Comparison of ENCODE assay signal across 9 cellular contexts in the genomic region with DNA sequence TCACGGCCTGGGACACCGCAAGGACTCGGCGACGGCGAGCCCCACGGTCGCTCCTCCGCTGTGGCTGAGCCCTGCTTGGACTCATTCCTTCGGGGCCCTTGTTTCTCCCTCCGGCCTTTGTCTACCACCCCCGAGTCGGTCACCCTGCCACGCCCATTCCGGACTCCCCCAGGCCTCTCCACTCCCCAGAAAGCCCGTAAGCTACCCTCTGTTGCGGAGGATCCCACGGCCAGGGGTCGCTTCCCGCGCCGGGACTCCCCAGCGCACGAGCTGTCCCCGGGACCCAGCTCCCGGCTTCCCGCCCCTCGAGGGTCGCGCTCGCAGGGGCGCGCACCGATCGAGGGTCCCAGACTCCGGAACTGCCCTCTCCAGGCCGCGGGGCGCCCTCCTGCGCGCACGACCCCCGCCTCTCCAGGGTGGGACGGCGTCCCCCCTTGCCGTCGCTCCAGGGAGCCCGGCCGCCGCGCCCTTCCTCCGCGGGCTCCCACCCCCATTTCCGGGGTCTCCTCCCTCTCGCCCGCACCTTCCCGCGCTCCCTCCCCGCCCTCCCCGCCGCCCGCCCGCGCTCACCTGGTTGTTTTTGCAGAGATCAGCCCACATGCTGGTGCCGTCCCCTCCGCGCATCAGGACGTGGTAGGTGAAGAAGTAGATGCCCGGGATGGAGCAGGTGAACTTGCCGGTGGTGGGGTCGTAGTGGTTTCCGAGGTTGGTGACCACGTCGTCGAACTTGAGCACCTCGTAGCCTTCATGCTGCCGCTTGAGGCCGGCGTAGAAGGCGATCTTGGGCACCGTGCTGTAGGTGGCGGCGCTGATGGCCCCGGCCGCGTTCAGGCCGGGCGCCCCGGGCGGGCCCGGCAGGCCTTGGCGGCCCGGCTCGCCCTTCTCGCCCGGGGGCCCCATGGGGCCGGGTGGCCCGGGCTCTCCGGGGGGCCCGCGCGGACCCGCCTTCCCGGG. TPM values are rescaled to one million over a fixed set of nuclear protein-coding genes. Genes with fewer than 3 reads are reported as not detected.
DNase-seq lines count a peak whose midpoint lies in the region; ATAC-seq and TF ChIP-seq lines count a peak whose summit lies in the region.
"Had no signal": no experiment of that assay in that cellular context is flagged by ENCODE, and none has a peak within 500 bp of the region (broad histone marks: within the 10 kb centered on the region; RNA-seq: fewer than 3 reads in every experiment).

No MANE protein-coding gene starts in this region.

- no peak overlapping the region for H3K9ac ChIP-seq in SK-N-SH

- peak overlapping the region in 1 of 2 experiments; percentile 41; a peak in 1 of 4 replicates for H3K4me3 ChIP-seq in SK-N-SH (ENCODE audit: low read depth in 2 of 2, low read length in 1 of 2)

- H3K9me3 ChIP-seq in SK-N-SH = no peaks in the 10 kb centered on the region

- no peaks in the 10 kb centered on the region for H4K20me1 ChIP-seq in SK-N-SH (ENCODE audit: insufficient read depth)

- no peak overlapping the region; the same call in 1 of the 2 replicates for H2AFZ ChIP-seq in SK-N-SH (ENCODE audit: low read depth)

- peaks cover 10% of the 10 kb centered on the region for H3K4me1 Mint-ChIP-seq in activated CD4-positive, alpha-beta memory T cell treated with anti-CD3 and anti-CD28 coated beads for 36 hours (ENCODE audit: low read depth)
- H3K4me1 Mint-ChIP-seq in immature natural killer cell (peaks cover 16 to 19% of the 10 kb centered on the region in 2 donors), type B pancreatic cell (ENCODE audit: unreplicated experiment) (peaks cover 8% of the 10 kb centered on the region)

- TF ChIP-seq CTCF in SK-N-SH (IDR thresholded peaks at IDR 0.05) (no peak), type B pancreatic cell (conservative IDR thresholded peaks at IDR 0.05) (no peak)

- intact Hi-C loops in activated CD4-positive, alpha-beta memory T cell treated with anti-CD3 and anti-CD28 coated beads for 36 hours (cut with micrococcal nuclease) = loop anchor here (10.0 kb wide), 1 partner anchor 255 kb away; no protein-coding TSS in a partner anchor

- no peak overlapping the region for H3K27ac Mint-ChIP-seq in activated CD4-positive, alpha-beta memory T cell treated with anti-CD3 and anti-CD28 coated beads for 36 hours
- H3K27ac Mint-ChIP-seq in immature natural killer cell (peak overlapping the region in 1 of 6 donors; percentile 73), type B pancreatic cell (peak overlapping the region; percentile 53)

- CTCF ChIA-PET in SK-N-SH (lab: Yijun Ruan, JAX) = interaction anchor here (0.6 to 2.1 kb wide), 4 partner anchors 14 to 618 kb away, joined by 3 to 13 read pairs (median 3); no protein-coding TSS in a partner anchor
- CTCF ChIA-PET in activated CD4-positive, alpha-beta memory T cell treated with anti-CD3 and anti-CD28 coated beads for 36 hours (lab: Charles Lee) = interaction anchor here (1.2 kb wide), 1 partner anchor 83 kb away, joined by 3 read pairs; a partner anchor contains a TSS

- H3K4me1 ChIP-seq in SK-N-SH (ENCODE audit: control insufficient read depth in 1 of 2, insufficient read depth in 2 of 2, low read depth in 1 of 2, low read length in 1 of 2) = peaks cover 0 to 3% of the 10 kb centered on the region in 2 experiments; a peak in 1 of 4 replicates

- H3K79me2 ChIP-seq in SK-N-SH (ENCODE audit: insufficient read depth) = no peaks in the 10 kb centered on the region

- peak; percentile 54 for DNase-seq in SK-N-SH
- peak; percentile 34 for DNase-seq in activated CD4-positive, alpha-beta memory T cell treated with anti-CD3 and anti-CD28 coated beads for 36 hours
- DNase-seq in immature natural killer cell = peak in 2 of 3 donors; percentile 2 to 3
- DNase-seq in type B pancreatic cell (ENCODE audit: extremely low spot score, unreplicated experiment) = no peak
- DNase-seq in DMS79 treated with DMSO at 0.1 percent for 48 hours (lab: John Stamatoyannopoulos, UW) = no peak
- DNase-seq in HPDE6-E6E7 (ENCODE audit: extremely low spot score) = no peak

- H3K9me3 Mint-ChIP-seq in activated CD4-positive, alpha-beta memory T cell treated with anti-CD3 and anti-CD28 coated beads for 36 hours = no peaks in the 10 kb centered on the region
- H3K9me3 Mint-ChIP-seq in immature natural killer cell (no peaks in the 10 kb centered on the region), type B pancreatic cell (no peaks in the 10 kb centered on the region)

- H3K4me2 ChIP-seq in SK-N-SH = no peak overlapping the region

- WGBS in SK-N-SH (ENCODE audit: low lambda C conversion rate) = 66% methylated on average over 65 of the region's 104 CpGs

- TF ChIP-seq EP300 in SK-N-SH (IDR thresholded peaks at IDR 0.05; ENCODE audit: borderline replicate concordance in 1 of 2, low read depth in 1 of 2, low read length in 1 of 2) = no peak

- no peak for TF ChIP-seq RAD21 in SK-N-SH (IDR thresholded peaks at IDR 0.05; ENCODE audit: low read length)

- no peaks in the 10 kb centered on the region for H3K36me3 ChIP-seq in SK-N-SH (replicated peaks in 1 of 2; ENCODE audit: control insufficient read depth in 1 of 2, insufficient read depth in 2 of 2, low read length in 1 of 2)

- no peaks in the 10 kb centered on the region for H3K9me2 ChIP-seq in SK-N-SH

- no peaks in the 10 kb centered on the region for H3F3A ChIP-seq in SK-N-SH (replicated peaks; ENCODE audit: insufficient read depth)

- POLR2A ChIA-PET in SK-N-SH (lab: Yijun Ruan, JAX) = no interaction called here
- POLR2A ChIA-PET in activated CD4-positive, alpha-beta memory T cell treated with anti-CD3 and anti-CD28 coated beads for 36 hours (lab: Charles Lee) = no interaction called here

- peaks cover 19% of the 10 kb centered on the region for H3K27me3 ChIP-seq in SK-N-SH (ENCODE audit: insufficient read depth)

- peak overlapping the region; percentile 72 for H3K4me3 Mint-ChIP-seq in activated CD4-positive, alpha-beta memory T cell treated with anti-CD3 and anti-CD28 coated beads for 36 hours
- H3K4me3 Mint-ChIP-seq in immature natural killer cell (peak overlapping the region; percentile 79 to 90 (median 82)), type B pancreatic cell (peak overlapping the region; percentile 87)

- H3K27ac ChIP-seq in SK-N-SH (ENCODE audit: low read depth in 2 of 2, low read length in 1 of 2) = no peak overlapping the region

- ATAC-seq in SK-N-SH treated with all-trans-retinoic acid at 6 μM for 48 hours (no peak; the same call in 2 of the 3 replicates), HG02610 (IDR thresholded peaks at IDR 0.05; ENCODE audit: unreplicated experiment) (peak; percentile 42)

- H3K36me3 Mint-ChIP-seq in activated CD4-positive, alpha-beta memory T cell treated with anti-CD3 and anti-CD28 coated beads for 36 hours = peaks cover 4% of the 10 kb centered on the region
- H3K36me3 Mint-ChIP-seq in immature natural killer cell (peaks cover 0 to 11% (median 3%) of the 10 kb centered on the region in 3 donors), type B pancreatic cell (peaks cover 3% of the 10 kb centered on the region)

- peaks cover 27% of the 10 kb centered on the region for H3K27me3 Mint-ChIP-seq in activated CD4-positive, alpha-beta memory T cell treated with anti-CD3 and anti-CD28 coated beads for 36 hours
- H3K27me3 Mint-ChIP-seq in immature natural killer cell (ENCODE audit: low read depth in 3 of 3) = peaks cover 4 to 10% (median 8%) of the 10 kb centered on the region in 3 donors
- peaks cover 77% of the 10 kb centered on the region for H3K27me3 Mint-ChIP-seq in type B pancreatic cell

TF ChIP-seq in SK-N-SH, 30 proteins besides CTCF, POLR2A, EP300 and RAD21 (continues in another document):
- TF ChIP-seq, protein P1, sequence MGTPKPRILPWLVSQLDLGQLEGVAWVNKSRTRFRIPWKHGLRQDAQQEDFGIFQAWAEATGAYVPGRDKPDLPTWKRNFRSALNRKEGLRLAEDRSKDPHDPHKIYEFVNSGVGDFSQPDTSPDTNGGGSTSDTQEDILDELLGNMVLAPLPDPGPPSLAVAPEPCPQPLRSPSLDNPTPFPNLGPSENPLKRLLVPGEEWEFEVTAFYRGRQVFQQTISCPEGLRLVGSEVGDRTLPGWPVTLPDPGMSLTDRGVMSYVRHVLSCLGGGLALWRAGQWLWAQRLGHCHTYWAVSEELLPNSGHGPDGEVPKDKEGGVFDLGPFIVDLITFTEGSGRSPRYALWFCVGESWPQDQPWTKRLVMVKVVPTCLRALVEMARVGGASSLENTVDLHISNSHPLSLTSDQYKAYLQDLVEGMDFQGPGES (IDR thresholded peaks at IDR 0.05; ENCODE audit: low read depth, low read length) = no peak
- TF ChIP-seq SMC3 (IDR thresholded peaks at IDR 0.05; ENCODE audit: low read depth, low read length) (no peak), GABPA (IDR thresholded peaks at IDR 0.05; ENCODE audit: low read depth) (no peak)

TF ChIP-seq in SK-N-SH treated with all-trans-retinoic acid at 6 μM for 48 hours, 23 proteins besides CTCF, POLR2A, EP300 and RAD21:
- TF ChIP-seq OSR1 (CRISPR knock-in tag; IDR thresholded peaks at IDR 0.05) = no peak
- no peak for TF ChIP-seq PPARA (CRISPR knock-in tag; IDR thresholded peaks at IDR 0.05; ENCODE audit: borderline replicate concordance)
- no peak for TF ChIP-seq SNAI2 (CRISPR knock-in tag; IDR thresholded peaks at IDR 0.05)
- no peak for TF ChIP-seq ZFP30 (CRISPR knock-in tag; IDR thresholded peaks at IDR 0.05)
TF ChIP-seq in SK-N-SH treated with all-trans-retinoic acid at 6 μM for 48 hours: peak in this region for 0.

RNA-seq across cellular contexts. Expression of a gene that starts 1.5 kb away (rescaled TPM):
- polyA plus RNA-seq in SK-N-SH (2012; rRNA removed) (not detected in 2 replicates), immature natural killer cell (under 1 TPM in 1 of 3 donors, not detected in 2; 0.49 TPM)
- 0.01 TPM in 1 of 2 replicates, not detected in the other for polyA plus RNA-seq in SK-N-SH (2012; cell fraction: cytosol; rRNA removed)
- 0.02 TPM in 1 of 2 replicates, not detected in the other for polyA plus RNA-seq in SK-N-SH (2012; cell fraction: nucleus; rRNA removed)
- not detected for total RNA-seq in activated CD4-positive, alpha-beta memory T cell treated with anti-CD3 and anti-CD28 coated beads for 36 hours
- total RNA-seq in type B pancreatic cell (ENCODE audit: low replicate concordance) = 3.4 and 6.5 TPM in 2 replicates
- total RNA-seq: T-helper 2 cell treated with Interferon-gamma antibody and Interleukin-4, amounts not matched to agents 100 ng/mL and 5 ng/mL, for 36 hours had no signal

Comparison
In these comparisons a context has a peak if more than half of its experiments do, and no peak if none do; other contexts are left out.
1. DNase-seq: peak in SK-N-SH (single experiment), activated CD4-positive, alpha-beta memory T cell treated with anti-CD3 and anti-CD28 coated beads for 36 hours (single experiment) and immature natural killer cell (2 of 3); none in type B pancreatic cell (single experiment), DMS79 treated with DMSO at 0.1 percent for 48 hours (single experiment) and HPDE6-E6E7 (single experiment).
2. Peak in every context shown above with its lines, with median percentiles within 50 percentile points of each other: H3K4me3 Mint-ChIP-seq.